Comparison of ENCODE assay signal across 9 cellular contexts in the genomic region with DNA sequence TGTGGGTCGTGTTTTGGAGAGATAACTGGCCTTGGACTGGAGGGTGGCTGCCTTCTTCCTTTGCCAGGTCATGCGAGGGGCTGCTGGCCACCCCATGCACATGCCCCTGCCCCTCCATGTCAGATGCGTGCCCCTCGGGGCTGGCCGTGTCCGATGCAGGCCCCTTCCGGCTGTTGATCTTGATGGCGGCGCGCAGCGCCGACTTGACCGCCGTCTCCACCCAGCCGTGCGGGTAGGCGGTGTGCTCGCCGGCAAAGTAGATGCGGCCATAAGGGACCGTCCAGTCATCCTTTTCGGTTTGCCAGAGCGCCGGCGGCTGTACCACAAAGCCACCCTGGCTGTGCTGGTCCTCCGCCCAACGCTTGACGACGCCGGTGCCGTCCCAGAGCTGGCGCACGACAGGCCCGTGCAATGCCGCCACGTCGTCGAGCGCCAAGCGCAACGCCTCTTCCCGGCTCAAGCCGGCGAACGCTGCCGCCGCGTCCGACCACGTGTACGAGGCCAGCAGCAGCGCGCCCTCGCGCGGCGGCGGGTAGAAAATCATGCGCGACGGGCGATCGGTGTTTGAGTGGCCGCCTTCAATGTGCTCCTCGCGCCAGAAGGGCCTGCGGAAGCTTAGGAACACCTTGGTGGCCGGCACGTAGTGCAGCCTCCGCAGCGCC. TPM values are rescaled to one million over a fixed set of nuclear protein-coding genes. Genes with fewer than 3 reads are reported as not detected.
DNase-seq lines count a peak whose midpoint lies in the region; ATAC-seq, FAIRE-seq and TF ChIP-seq lines count a peak whose summit lies in the region.
"Had no signal": no experiment of that assay in that cellular context is flagged by ENCODE, and none has a peak within 500 bp of the region (broad histone marks: within the 10 kb centered on the region; RNA-seq: fewer than 3 reads in every experiment).

No MANE protein-coding gene starts in this region.

- no peak for TF ChIP-seq EP300 in gastroesophageal sphincter (IDR thresholded peaks at IDR 0.05)

- H3K36me3 ChIP-seq in gastroesophageal sphincter (peaks cover 0 to 46% of the 10 kb centered on the region in 2 donors), pancreas (peaks cover 0 to 8% (median under 1%) of the 10 kb centered on the region in 3 donors), thyroid gland (peaks cover 6 to 13% of the 10 kb centered on the region in 2 donors)

- 79% methylated on average over 7 of the region's 71 CpGs; no CpG with 5 or more reads in 1 of the 2 donors for WGBS in gastroesophageal sphincter (ENCODE audit: low coverage in 1 of 2), 2 donors
- 22 to 26% methylated on average over 71 of the region's 71 CpGs for WGBS in pancreas, 2 donors
- 58 to 70% methylated on average over 19 to 22 of the region's 71 CpGs for WGBS in thyroid gland, 2 donors

- peak overlapping the region in 1 of 2 donors; percentile 35 for H3K4me3 ChIP-seq in gastroesophageal sphincter
- peak overlapping the region in 3 of 4 donors; percentile 18 to 26 (median 19) for H3K4me3 ChIP-seq in pancreas
- H3K4me3 ChIP-seq in thyroid gland (replicated peaks in 1 of 3) = peak overlapping the region in 1 of 3 donors; percentile 11
- H3K4me3 ChIP-seq: SJSA1 had no signal

- H3K4me1 ChIP-seq in gastroesophageal sphincter = peaks cover 0 to 17% (median 11%) of the 10 kb centered on the region in 3 donors
- no peaks in the 10 kb centered on the region for H3K4me1 ChIP-seq in pancreas
- H3K4me1 ChIP-seq in thyroid gland = peaks cover 5 to 12% of the 10 kb centered on the region in 2 donors
- H3K4me1 ChIP-seq: SJSA1 had no signal

- intact Hi-C loops in pancreas (cut with DNase I) = no loop called here
- intact Hi-C loops in thyroid gland (cut with DNase I) = no loop called here

- H3K27me3 ChIP-seq in gastroesophageal sphincter = peaks cover 34% of the 10 kb centered on the region
- H3K27me3 ChIP-seq in pancreas = no peaks in the 10 kb centered on the region
- no peaks in the 10 kb centered on the region for H3K27me3 ChIP-seq in thyroid gland
- H3K27me3 ChIP-seq: SJSA1 had no signal

- peak; percentile 79 for ATAC-seq in gastroesophageal sphincter
- peak; percentile 65 to 87 (median 78) for ATAC-seq in pancreas

- peak in 3 of 4 experiments; percentile 72 to 81 (median 79) for TF ChIP-seq CTCF in gastroesophageal sphincter (IDR thresholded peaks at IDR 0.05)
- TF ChIP-seq CTCF in pancreas (IDR thresholded peaks at IDR 0.05) = peak; percentile 46 to 71 (median 60)
- peak; percentile 47 to 81 (median 69) for TF ChIP-seq CTCF in thyroid gland (IDR thresholded peaks at IDR 0.05)

- FAIRE-seq in pancreas (lab: Jason Lieb, UNC) = no peak

- H3K9me3 ChIP-seq in gastroesophageal sphincter = no peaks in the 10 kb centered on the region
- H3K9me3 ChIP-seq in pancreas = no peaks in the 10 kb centered on the region
- no peaks in the 10 kb centered on the region for H3K9me3 ChIP-seq in thyroid gland
- H3K9me3 ChIP-seq: SJSA1 had no signal

- TF ChIP-seq POLR2A in gastroesophageal sphincter (IDR thresholded peaks at IDR 0.05) = no peak
- no peak for TF ChIP-seq POLR2A in thyroid gland (IDR thresholded peaks at IDR 0.05)

- DNase-seq in EL (peak; percentile 38), NCI-H748 treated with DMSO at 0.1 percent for 48 hours (lab: John Stamatoyannopoulos, UW) (peak; percentile 17), pancreas (peak; percentile 38 to 87 (median 66)), thyroid gland (peak; percentile 75 to 76), RKO (ENCODE audit: low spot score) (no peak), ureter (ENCODE audit: low spot score) (no peak)
- peak; percentile 91 for DNase-seq in activated effector memory CD4-positive, alpha-beta T cell treated with anti-CD3 and anti-CD28 coated beads, Interleukin-2, amount 50 U/mL, for 16 hours

- H3K27ac ChIP-seq in gastroesophageal sphincter (no peak overlapping the region), pancreas (no peak overlapping the region), thyroid gland (no peak overlapping the region)
- H3K27ac ChIP-seq: SJSA1 had no signal

RNA-seq across cellular contexts. Expression of a gene that starts 6.9 kb away (rescaled TPM):
- total RNA-seq in gastroesophageal sphincter (1 to 10 TPM in 1 of 4 donors, under 1 TPM in 1, not detected in 2; 0.39 to 1.2 TPM), pancreas (1 to 10 TPM in 2 of 6 donors, under 1 TPM in 4; 0.23 to 4.0 (median 0.63) TPM), thyroid gland (under 1 TPM in 1 of 4 donors, not detected in 3; 0.83 TPM), ureter (1.9 TPM)
- 1 to 10 TPM in 1 of 2 donors, under 1 TPM in 1; 0.45 to 1.1 TPM for polyA plus RNA-seq in pancreas

RNA-seq across cellular contexts. Expression of a gene that starts 12.3 kb away (rescaled TPM):
- 10 to 100 TPM; 25.1 to 41.9 (median 37.3) TPM for total RNA-seq in gastroesophageal sphincter
- total RNA-seq in pancreas = 10 to 100 TPM; 21.0 to 34.3 (median 29.9) TPM
- polyA plus RNA-seq in pancreas = 10 to 100 TPM; 74.0 to 99.3 TPM
- total RNA-seq in thyroid gland = 10 to 100 TPM; 28.5 to 41.9 (median 39.7) TPM
- total RNA-seq in ureter = 30.4 TPM

RNA-seq across cellular contexts. Expression of a gene that starts 12.7 kb away (rescaled TPM):
- total RNA-seq in gastroesophageal sphincter = 10 to 100 TPM; 14.4 to 24.6 (median 19.7) TPM
- 10 to 100 TPM; 13.8 to 22.1 (median 16.2) TPM for total RNA-seq in pancreas
- polyA plus RNA-seq in pancreas = 10 to 100 TPM; 22.7 to 31.1 TPM
- 10 to 100 TPM; 16.7 to 26.0 (median 21.5) TPM for total RNA-seq in thyroid gland
- total RNA-seq in ureter = 32.8 TPM

RNA-seq across cellular contexts. Expression of a gene that starts 22.4 kb away (rescaled TPM):
- total RNA-seq in gastroesophageal sphincter (10 to 100 TPM; 12.5 to 64.3 (median 29.4) TPM), pancreas (10 to 100 TPM; 28.7 to 52.4 (median 34.6) TPM), thyroid gland (100 to 1,000 TPM in 1 of 4 donors, 10 to 100 TPM in 3; 54.6 to 124 (median 84.3) TPM), ureter (122 TPM)
- polyA plus RNA-seq in pancreas = 100 to 1,000 TPM in 1 of 2 donors, 10 to 100 TPM in 1; 76.0 to 154 TPM

RNA-seq across cellular contexts. Expression of a gene that starts 38.9 kb away (rescaled TPM):
- total RNA-seq in gastroesophageal sphincter (10 to 100 TPM; 52.9 to 89.1 (median 60.0) TPM), pancreas (100 to 1,000 TPM in 1 of 6 donors, 10 to 100 TPM in 5; 48.8 to 116 (median 72.8) TPM), thyroid gland (100 to 1,000 TPM in 2 of 4 donors, 10 to 100 TPM in 2; 88.3 to 148 (median 98.9) TPM), ureter (105 TPM)
- polyA plus RNA-seq in pancreas = 100 to 1,000 TPM; 177 to 191 TPM

Comparison
In these comparisons a context has a peak if more than half of its experiments do, and no peak if none do; other contexts are left out.
1. DNase-seq: peak in EL (single experiment), NCI-H748 treated with DMSO at 0.1 percent for 48 hours (single experiment), activated effector memory CD4-positive, alpha-beta T cell treated with anti-CD3 and anti-CD28 coated beads, Interleukin-2, amount 50 U/mL, for 16 hours (single experiment), pancreas (6 of 6) and thyroid gland (2 of 2); none in RKO (single experiment) and ureter (single experiment).
2. Peak in every context shown above with its lines, with median percentiles within 50 percentile points of each other: CTCF ChIP-seq.